ENCODE assay signal across 1 cellular context in the genomic region with DNA sequence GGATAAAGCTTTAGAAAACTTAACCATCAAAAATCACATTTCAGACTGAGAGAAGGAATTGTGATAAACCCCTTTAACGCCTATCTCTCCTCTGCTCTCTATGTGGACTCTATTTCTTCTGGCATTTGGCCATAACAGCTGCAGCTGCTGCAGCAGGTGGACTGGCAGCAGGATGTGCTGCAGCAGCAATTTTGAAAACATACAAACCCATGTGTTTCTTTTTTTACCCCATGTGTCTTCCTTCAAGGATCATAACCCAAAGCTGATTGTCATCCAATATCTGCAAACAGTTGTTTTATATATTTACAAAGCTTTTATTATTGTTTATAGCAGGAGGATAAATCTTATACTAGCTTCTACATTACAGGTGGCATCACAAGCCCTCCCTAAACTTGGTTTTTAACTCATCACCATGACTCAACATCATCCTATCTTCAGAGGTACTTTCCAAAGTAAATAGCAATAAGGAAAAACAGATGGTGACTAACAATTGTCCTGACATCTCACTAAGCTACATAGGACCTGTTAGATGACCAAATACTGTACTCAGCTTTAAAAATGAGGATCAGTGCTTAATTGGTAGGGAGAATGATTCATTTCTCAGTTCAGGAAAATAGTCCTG.
TF ChIP-seq lines count a peak whose summit lies in the region.

No MANE protein-coding gene starts in this region.

TF ChIP-seq in HEK293, 187 proteins besides CTCF, POLR2A, EP300 and RAD21 (continued from another document):
- TF ChIP-seq, protein P1, sequence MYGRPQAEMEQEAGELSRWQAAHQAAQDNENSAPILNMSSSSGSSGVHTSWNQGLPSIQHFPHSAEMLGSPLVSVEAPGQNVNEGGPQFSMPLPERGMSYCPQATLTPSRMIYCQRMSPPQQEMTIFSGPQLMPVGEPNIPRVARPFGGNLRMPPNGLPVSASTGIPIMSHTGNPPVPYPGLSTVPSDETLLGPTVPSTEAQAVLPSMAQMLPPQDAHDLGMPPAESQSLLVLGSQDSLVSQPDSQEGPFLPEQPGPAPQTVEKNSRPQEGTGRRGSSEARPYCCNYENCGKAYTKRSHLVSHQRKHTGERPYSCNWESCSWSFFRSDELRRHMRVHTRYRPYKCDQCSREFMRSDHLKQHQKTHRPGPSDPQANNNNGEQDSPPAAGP (tag by site-specific recombination; IDR thresholded peaks at IDR 0.05): no peak
- TF ChIP-seq ZNF341 (tag by site-specific recombination; IDR thresholded peaks at IDR 0.05; ENCODE audit: low read depth) (no peak), GLIS2 (tag by site-specific recombination; IDR thresholded peaks at IDR 0.05) (no peak), OSR2 (tag by site-specific recombination; IDR thresholded peaks at IDR 0.05) (peak; percentile 17; the same call in 1 of the 2 replicates), ZSCAN30 (tag by site-specific recombination; IDR thresholded peaks at IDR 0.05) (no peak), ZFP3 (tag by site-specific recombination; IDR thresholded peaks at IDR 0.05; ENCODE audit: low read depth) (no peak), ZNF561 (tag by site-specific recombination; IDR thresholded peaks at IDR 0.05; ENCODE audit: borderline replicate concordance) (no peak), ZSCAN16 (tag by site-specific recombination; IDR thresholded peaks at IDR 0.05) (no peak), ZFP37 (tag by site-specific recombination; IDR thresholded peaks at IDR 0.05) (no peak), ZNF169 (tag by site-specific recombination; IDR thresholded peaks at IDR 0.05) (no peak), ZNF221 (tag by site-specific recombination; IDR thresholded peaks at IDR 0.05; ENCODE audit: borderline replicate concordance) (no peak), ZNF843 (tag by site-specific recombination; IDR thresholded peaks at IDR 0.05) (no peak), KLF8 (tag by site-specific recombination; IDR thresholded peaks at IDR 0.05) (no peak), BCL11B (tag by site-specific recombination; IDR thresholded peaks at IDR 0.05; ENCODE audit: low read depth) (no peak), ZNF701 (tag by site-specific recombination; IDR thresholded peaks at IDR 0.05) (no peak), GFI1B (tag by site-specific recombination; IDR thresholded peaks at IDR 0.05) (no peak), BCL11A (tag by site-specific recombination; IDR thresholded peaks at IDR 0.05; ENCODE audit: low read depth) (no peak), SCRT1 (tag by site-specific recombination; IDR thresholded peaks at IDR 0.05; ENCODE audit: borderline replicate concordance) (peak; percentile 24; the same call in 1 of the 2 replicates), ZBTB48 (tag by site-specific recombination; IDR thresholded peaks at IDR 0.05) (no peak), ZNF211 (tag by site-specific recombination; IDR thresholded peaks at IDR 0.05; ENCODE audit: low read depth) (no peak), ZNF324 (tag by site-specific recombination; IDR thresholded peaks at IDR 0.05) (no peak), GLI2 (tag by site-specific recombination; IDR thresholded peaks at IDR 0.05; ENCODE audit: borderline replicate concordance, low read depth) (no peak), GLIS1 (tag by site-specific recombination; IDR thresholded peaks at IDR 0.05) (no peak), ZNF629 (tag by site-specific recombination; IDR thresholded peaks at IDR 0.05) (peak; percentile 57), ZNF114 (tag by site-specific recombination; IDR thresholded peaks at IDR 0.05) (no peak), ZNF404 (tag by site-specific recombination; IDR thresholded peaks at IDR 0.05) (no peak), ZNF19 (tag by site-specific recombination; IDR thresholded peaks at IDR 0.05; ENCODE audit: low read depth) (no peak), ZNF423 (tag by site-specific recombination; IDR thresholded peaks at IDR 0.05) (no peak)
- TF ChIP-seq, protein P2, sequence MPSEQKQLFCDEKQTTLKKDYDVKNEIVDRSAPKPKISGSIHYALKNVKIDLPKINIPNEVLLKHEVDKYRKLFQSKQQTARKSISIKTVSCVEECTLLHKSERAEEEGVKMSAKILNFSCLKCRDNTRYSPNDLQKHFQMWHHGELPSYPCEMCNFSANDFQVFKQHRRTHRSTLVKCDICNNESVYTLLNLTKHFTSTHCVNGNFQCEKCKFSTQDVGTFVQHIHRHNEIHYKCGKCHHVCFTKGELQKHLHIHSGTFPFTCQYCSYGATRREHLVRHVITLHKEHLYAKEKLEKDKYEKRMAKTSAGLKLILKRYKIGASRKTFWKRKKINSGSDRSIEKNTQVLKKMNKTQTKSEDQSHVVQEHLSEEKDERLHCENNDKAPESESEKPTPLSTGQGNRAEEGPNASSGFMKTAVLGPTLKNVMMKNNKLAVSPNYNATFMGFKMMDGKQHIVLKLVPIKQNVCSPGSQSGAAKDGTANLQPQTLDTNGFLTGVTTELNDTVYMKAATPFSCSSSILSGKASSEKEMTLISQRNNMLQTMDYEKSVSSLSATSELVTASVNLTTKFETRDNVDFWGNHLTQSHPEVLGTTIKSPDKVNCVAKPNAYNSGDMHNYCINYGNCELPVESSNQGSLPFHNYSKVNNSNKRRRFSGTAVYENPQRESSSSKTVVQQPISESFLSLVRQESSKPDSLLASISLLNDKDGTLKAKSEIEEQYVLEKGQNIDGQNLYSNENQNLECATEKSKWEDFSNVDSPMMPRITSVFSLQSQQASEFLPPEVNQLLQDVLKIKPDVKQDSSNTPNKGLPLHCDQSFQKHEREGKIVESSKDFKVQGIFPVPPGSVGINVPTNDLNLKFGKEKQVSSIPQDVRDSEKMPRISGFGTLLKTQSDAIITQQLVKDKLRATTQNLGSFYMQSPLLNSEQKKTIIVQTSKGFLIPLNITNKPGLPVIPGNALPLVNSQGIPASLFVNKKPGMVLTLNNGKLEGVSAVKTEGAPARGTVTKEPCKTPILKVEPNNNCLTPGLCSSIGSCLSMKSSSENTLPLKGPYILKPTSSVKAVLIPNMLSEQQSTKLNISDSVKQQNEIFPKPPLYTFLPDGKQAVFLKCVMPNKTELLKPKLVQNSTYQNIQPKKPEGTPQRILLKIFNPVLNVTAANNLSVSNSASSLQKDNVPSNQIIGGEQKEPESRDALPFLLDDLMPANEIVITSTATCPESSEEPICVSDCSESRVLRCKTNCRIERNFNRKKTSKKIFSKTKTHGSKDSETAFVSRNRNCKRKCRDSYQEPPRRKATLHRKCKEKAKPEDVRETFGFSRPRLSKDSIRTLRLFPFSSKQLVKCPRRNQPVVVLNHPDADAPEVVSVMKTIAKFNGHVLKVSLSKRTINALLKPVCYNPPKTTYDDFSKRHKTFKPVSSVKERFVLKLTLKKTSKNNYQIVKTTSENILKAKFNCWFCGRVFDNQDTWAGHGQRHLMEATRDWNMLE (tag by site-specific recombination; conservative IDR thresholded peaks at IDR 0.05; ENCODE audit: low read depth): no peak
- TF ChIP-seq, protein P3, sequence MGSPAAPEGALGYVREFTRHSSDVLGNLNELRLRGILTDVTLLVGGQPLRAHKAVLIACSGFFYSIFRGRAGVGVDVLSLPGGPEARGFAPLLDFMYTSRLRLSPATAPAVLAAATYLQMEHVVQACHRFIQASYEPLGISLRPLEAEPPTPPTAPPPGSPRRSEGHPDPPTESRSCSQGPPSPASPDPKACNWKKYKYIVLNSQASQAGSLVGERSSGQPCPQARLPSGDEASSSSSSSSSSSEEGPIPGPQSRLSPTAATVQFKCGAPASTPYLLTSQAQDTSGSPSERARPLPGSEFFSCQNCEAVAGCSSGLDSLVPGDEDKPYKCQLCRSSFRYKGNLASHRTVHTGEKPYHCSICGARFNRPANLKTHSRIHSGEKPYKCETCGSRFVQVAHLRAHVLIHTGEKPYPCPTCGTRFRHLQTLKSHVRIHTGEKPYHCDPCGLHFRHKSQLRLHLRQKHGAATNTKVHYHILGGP (tag by site-specific recombination; IDR thresholded peaks at IDR 0.05): no peak
- TF ChIP-seq, protein P4, sequence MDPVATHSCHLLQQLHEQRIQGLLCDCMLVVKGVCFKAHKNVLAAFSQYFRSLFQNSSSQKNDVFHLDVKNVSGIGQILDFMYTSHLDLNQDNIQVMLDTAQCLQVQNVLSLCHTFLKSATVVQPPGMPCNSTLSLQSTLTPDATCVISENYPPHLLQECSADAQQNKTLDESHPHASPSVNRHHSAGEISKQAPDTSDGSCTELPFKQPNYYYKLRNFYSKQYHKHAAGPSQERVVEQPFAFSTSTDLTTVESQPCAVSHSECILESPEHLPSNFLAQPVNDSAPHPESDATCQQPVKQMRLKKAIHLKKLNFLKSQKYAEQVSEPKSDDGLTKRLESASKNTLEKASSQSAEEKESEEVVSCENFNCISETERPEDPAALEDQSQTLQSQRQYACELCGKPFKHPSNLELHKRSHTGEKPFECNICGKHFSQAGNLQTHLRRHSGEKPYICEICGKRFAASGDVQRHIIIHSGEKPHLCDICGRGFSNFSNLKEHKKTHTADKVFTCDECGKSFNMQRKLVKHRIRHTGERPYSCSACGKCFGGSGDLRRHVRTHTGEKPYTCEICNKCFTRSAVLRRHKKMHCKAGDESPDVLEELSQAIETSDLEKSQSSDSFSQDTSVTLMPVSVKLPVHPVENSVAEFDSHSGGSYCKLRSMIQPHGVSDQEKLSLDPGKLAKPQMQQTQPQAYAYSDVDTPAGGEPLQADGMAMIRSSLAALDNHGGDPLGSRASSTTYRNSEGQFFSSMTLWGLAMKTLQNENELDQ (tag by site-specific recombination; IDR thresholded peaks at IDR 0.05; ENCODE audit: low read depth): no peak
- TF ChIP-seq, protein P5, sequence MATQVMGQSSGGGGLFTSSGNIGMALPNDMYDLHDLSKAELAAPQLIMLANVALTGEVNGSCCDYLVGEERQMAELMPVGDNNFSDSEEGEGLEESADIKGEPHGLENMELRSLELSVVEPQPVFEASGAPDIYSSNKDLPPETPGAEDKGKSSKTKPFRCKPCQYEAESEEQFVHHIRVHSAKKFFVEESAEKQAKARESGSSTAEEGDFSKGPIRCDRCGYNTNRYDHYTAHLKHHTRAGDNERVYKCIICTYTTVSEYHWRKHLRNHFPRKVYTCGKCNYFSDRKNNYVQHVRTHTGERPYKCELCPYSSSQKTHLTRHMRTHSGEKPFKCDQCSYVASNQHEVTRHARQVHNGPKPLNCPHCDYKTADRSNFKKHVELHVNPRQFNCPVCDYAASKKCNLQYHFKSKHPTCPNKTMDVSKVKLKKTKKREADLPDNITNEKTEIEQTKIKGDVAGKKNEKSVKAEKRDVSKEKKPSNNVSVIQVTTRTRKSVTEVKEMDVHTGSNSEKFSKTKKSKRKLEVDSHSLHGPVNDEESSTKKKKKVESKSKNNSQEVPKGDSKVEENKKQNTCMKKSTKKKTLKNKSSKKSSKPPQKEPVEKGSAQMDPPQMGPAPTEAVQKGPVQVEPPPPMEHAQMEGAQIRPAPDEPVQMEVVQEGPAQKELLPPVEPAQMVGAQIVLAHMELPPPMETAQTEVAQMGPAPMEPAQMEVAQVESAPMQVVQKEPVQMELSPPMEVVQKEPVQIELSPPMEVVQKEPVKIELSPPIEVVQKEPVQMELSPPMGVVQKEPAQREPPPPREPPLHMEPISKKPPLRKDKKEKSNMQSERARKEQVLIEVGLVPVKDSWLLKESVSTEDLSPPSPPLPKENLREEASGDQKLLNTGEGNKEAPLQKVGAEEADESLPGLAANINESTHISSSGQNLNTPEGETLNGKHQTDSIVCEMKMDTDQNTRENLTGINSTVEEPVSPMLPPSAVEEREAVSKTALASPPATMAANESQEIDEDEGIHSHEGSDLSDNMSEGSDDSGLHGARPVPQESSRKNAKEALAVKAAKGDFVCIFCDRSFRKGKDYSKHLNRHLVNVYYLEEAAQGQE (tag by site-specific recombination; IDR thresholded peaks at IDR 0.05): no peak
- TF ChIP-seq, protein P6, sequence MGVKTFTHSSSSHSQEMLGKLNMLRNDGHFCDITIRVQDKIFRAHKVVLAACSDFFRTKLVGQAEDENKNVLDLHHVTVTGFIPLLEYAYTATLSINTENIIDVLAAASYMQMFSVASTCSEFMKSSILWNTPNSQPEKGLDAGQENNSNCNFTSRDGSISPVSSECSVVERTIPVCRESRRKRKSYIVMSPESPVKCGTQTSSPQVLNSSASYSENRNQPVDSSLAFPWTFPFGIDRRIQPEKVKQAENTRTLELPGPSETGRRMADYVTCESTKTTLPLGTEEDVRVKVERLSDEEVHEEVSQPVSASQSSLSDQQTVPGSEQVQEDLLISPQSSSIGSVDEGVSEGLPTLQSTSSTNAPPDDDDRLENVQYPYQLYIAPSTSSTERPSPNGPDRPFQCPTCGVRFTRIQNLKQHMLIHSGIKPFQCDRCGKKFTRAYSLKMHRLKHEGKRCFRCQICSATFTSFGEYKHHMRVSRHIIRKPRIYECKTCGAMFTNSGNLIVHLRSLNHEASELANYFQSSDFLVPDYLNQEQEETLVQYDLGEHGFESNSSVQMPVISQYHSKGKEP (tag by site-specific recombination; IDR thresholded peaks at IDR 0.05): peak; percentile 89
